Comparison of ENCODE assay signal across 9 cellular contexts in the genomic region with DNA sequence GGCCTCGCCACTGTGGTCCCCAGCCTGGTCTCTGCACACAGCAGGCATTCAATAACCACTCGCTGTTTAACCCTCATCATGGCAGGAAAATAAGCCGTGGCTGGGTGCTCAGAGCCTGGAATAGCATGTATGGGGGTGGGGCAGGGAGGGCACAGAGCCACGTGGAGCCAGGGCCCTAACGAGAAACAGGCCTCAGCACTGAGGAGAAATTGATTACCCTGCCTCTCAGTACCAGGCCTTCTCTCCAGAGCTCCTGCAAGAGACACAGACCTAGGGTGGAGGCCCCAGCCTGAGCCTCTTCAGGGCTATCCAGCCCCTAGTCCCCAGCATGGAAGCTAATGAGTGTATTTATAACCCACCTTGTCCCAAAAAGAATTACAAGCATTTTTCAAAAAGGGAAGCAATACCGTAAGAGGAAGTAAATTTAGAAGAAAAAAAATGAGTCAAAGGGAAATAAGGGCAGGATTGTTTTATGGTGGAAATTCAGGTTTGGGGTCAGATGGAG.
DNase-seq lines count a peak whose midpoint lies in the region; ATAC-seq and TF ChIP-seq lines count a peak whose summit lies in the region.
"Had no signal": no experiment of that assay in that cellular context is flagged by ENCODE, and none has a peak within 500 bp of the region (broad histone marks: within the 10 kb centered on the region; RNA-seq: fewer than 3 reads in every experiment).

No MANE protein-coding gene starts in this region.

- no peak overlapping the region for H3K4me3 ChIP-seq in neural progenitor cell
- H3K4me3 ChIP-seq: SK-N-MC had no signal

- peak overlapping the region; percentile 80 for H3K27ac Mint-ChIP-seq in neural progenitor cell

- H3K79me2 ChIP-seq in neural progenitor cell (ENCODE audit: low read depth): no peaks in the 10 kb centered on the region

- no peak overlapping the region for H3K4me3 Mint-ChIP-seq in neural progenitor cell

- H3K4me1 ChIP-seq in neural progenitor cell: no peaks in the 10 kb centered on the region

- no peak overlapping the region for H3K4me2 ChIP-seq in neural progenitor cell

- no peak overlapping the region for H3K27ac ChIP-seq in neural progenitor cell
- H3K27ac ChIP-seq: SK-N-MC had no signal

- H2AFZ ChIP-seq in neural progenitor cell (replicated peaks): no peak overlapping the region

- peaks cover 3% of the 10 kb centered on the region for H3K9me3 Mint-ChIP-seq in neural progenitor cell

- no peak overlapping the region for H3K9ac ChIP-seq in neural progenitor cell

- peak; percentile 30 for ATAC-seq in GM18505 (IDR thresholded peaks at IDR 0.05; ENCODE audit: unreplicated experiment)
- peak; percentile 23 for ATAC-seq in HG02870 (IDR thresholded peaks at IDR 0.05; ENCODE audit: unreplicated experiment)

- no peak for TF ChIP-seq POLR2A in GM18505 (IDR thresholded peaks at IDR 0.05; ENCODE audit: borderline replicate concordance, extremely low read depth, insufficient read depth, insufficient read length)

- no peak for TF ChIP-seq CTCF in neural progenitor cell (IDR thresholded peaks at IDR 0.05)

- peak; percentile 67 for DNase-seq in SKM-1 (lab: John Stamatoyannopoulos, UW; ENCODE audit: unreplicated experiment)
- no peak for DNase-seq in neural progenitor cell (ENCODE audit: low spot score)
- no peak for DNase-seq in T1000 (lab: John Stamatoyannopoulos, UW)
- no peak for DNase-seq in stimulated activated CD4-positive, alpha-beta T cell treated with anti-CD3 and anti-CD28 coated beads, Interleukin-2, amount 100 ng/mL, for 24 hours
- no peak for DNase-seq in RPMI8226
- no peak for DNase-seq in COR-L47 (lab: John Stamatoyannopoulos, UW)

- no peaks in the 10 kb centered on the region for H4K20me1 ChIP-seq in neural progenitor cell (ENCODE audit: low read depth)

- no peaks in the 10 kb centered on the region for H3K36me3 ChIP-seq in neural progenitor cell

- H3K9me3 ChIP-seq in neural progenitor cell (ENCODE audit: low read depth): no peaks in the 10 kb centered on the region

- H3K4me1 Mint-ChIP-seq in neural progenitor cell: peaks cover 7% of the 10 kb centered on the region

- no peaks in the 10 kb centered on the region for H3K36me3 Mint-ChIP-seq in neural progenitor cell

- H3K27me3 ChIP-seq in neural progenitor cell: no peaks in the 10 kb centered on the region

- H3K27me3 Mint-ChIP-seq in neural progenitor cell (ENCODE audit: insufficient read depth, low read depth): peaks cover 7% of the 10 kb centered on the region

- H3F3A ChIP-seq in neural progenitor cell (ENCODE audit: low read depth): no peaks in the 10 kb centered on the region
